ENCODE assay signal across 28 cellular contexts in the genomic region with DNA sequence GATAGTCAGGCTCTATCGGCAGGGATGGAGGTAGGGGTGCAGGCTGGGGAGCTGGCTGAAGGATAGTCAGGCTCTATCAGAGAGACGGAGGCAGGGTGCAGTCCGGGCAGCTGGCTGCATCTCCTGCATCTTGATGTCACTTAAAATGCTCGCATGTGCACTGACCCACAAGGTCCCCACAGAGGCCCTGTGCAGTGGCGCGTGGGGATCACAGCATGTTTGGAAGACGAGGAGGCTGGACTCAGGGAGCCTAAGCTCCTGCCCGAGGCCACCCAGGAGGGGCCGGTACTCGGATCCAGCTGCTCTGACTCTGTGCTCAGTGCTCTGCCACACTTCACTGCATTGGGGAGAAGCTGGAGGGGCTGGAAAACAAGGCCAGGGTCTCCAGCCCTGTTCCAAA.
"Had no signal": no experiment of that assay in that cellular context is flagged by ENCODE, and none has a peak within 500 bp of the region (broad histone marks: within the 10 kb centered on the region; RNA-seq: fewer than 3 reads in every experiment).

No MANE protein-coding gene starts in this region.

- DNase-seq: activated CD4-positive, alpha-beta memory T cell treated with anti-CD3 and anti-CD28 coated beads, Interleukin-2, amount 10 ng/mL, durations not matched to agents 7 days and 5 days; activated CD4-positive, alpha-beta T cell treated with anti-CD3 and anti-CD28 coated beads, Interleukin-2, amount 10 ng/mL, durations not matched to agents 24 days and 14 days; activated CD4-positive, CD25-positive, alpha-beta regulatory T cell; activated naive CD4-positive, alpha-beta T cell; adrenal gland; brain microvascular endothelial cell; caudate nucleus; dermis blood vessel endothelial cell; effector CD8-positive, alpha-beta T cell; erythroblast; foreskin fibroblast; immature natural killer cell; kidney glomerular epithelial cell; mesendoderm; naive B cell; occipital lobe; stimulated activated CD4-positive, alpha-beta T cell treated with anti-CD3 and anti-CD28 coated beads, Interleukin-15, amount 100 ng/mL, for 24 hours; stimulated activated CD8-positive, alpha-beta memory T cell treated with anti-CD3 and anti-CD28 coated beads, Interleukin-4, amount 100 ng/mL, for 48 hours; stimulated activated naive B cell treated with anti-CD40 and anti-IgM and Interleukin-4, amounts not matched to agents 10 μg/mL and 1 μg/mL and 100 μg/mL, for 72 hours; SW 1271; T-helper 17 cell; testis; trophoblast cell had no signal

- H3K36me3 Mint-ChIP-seq: activated naive CD8-positive, alpha-beta T cell; naive B cell; stimulated activated naive B cell treated with anti-CD40 and anti-IgM and Interleukin-4, amounts not matched to agents 10 μg/mL and 1 μg/mL and 100 μg/mL, for 72 hours had no signal

- ATAC-seq: stimulated activated naive B cell treated with anti-CD40 and anti-IgM and Interleukin-4, amounts not matched to agents 10 μg/mL and 1 μg/mL and 100 μg/mL, for 72 hours; T-helper 17 cell had no signal

- H3K27ac ChIP-seq: adrenal gland, ascending aorta, brain microvascular endothelial cell, right atrium auricular region, skin epidermis, testis, vagina had no signal

- H3K4me3 Mint-ChIP-seq: activated CD4-positive, alpha-beta memory T cell treated with anti-CD3 and anti-CD28 coated beads, Interleukin-2, amount 10 ng/mL, durations not matched to agents 7 days and 5 days; activated CD4-positive, alpha-beta T cell treated with anti-CD3 and anti-CD28 coated beads, Interleukin-2, amount 10 ng/mL, durations not matched to agents 24 days and 14 days; activated naive CD8-positive, alpha-beta T cell; immature natural killer cell; naive B cell; stimulated activated naive B cell treated with anti-CD40 and anti-IgM and Interleukin-4, amounts not matched to agents 10 μg/mL and 1 μg/mL and 100 μg/mL, for 72 hours; T-helper 17 cell had no signal

- H3K36me3 ChIP-seq: adrenal gland, ascending aorta, brain microvascular endothelial cell, right atrium auricular region, vagina had no signal

- H3K27me3 ChIP-seq: adrenal gland, ascending aorta, brain microvascular endothelial cell, right atrium auricular region, testis, vagina had no signal

- H3K27me3 Mint-ChIP-seq: activated CD4-positive, alpha-beta memory T cell treated with anti-CD3 and anti-CD28 coated beads, Interleukin-2, amount 10 ng/mL, durations not matched to agents 7 days and 5 days; activated CD4-positive, alpha-beta T cell treated with anti-CD3 and anti-CD28 coated beads, Interleukin-2, amount 10 ng/mL, durations not matched to agents 24 days and 14 days; activated naive CD8-positive, alpha-beta T cell; T-helper 17 cell had no signal

- H3K4me3 ChIP-seq: adrenal gland, ascending aorta, right atrium auricular region, skin epidermis, testis, vagina had no signal

- H3K9me3 ChIP-seq: adrenal gland, ascending aorta, right atrium auricular region, testis, vagina had no signal

- H3K4me1 ChIP-seq: adrenal gland, ascending aorta, right atrium auricular region, testis, vagina had no signal

- H3K27ac Mint-ChIP-seq: activated CD4-positive, alpha-beta memory T cell treated with anti-CD3 and anti-CD28 coated beads, Interleukin-2, amount 10 ng/mL, durations not matched to agents 7 days and 5 days; activated CD4-positive, alpha-beta T cell treated with anti-CD3 and anti-CD28 coated beads, Interleukin-2, amount 10 ng/mL, durations not matched to agents 24 days and 14 days; activated naive CD8-positive, alpha-beta T cell; immature natural killer cell; stimulated activated naive B cell treated with anti-CD40 and anti-IgM and Interleukin-4, amounts not matched to agents 10 μg/mL and 1 μg/mL and 100 μg/mL, for 72 hours; T-helper 17 cell had no signal

- H3K4me1 Mint-ChIP-seq: activated CD4-positive, alpha-beta memory T cell treated with anti-CD3 and anti-CD28 coated beads, Interleukin-2, amount 10 ng/mL, durations not matched to agents 7 days and 5 days; activated CD4-positive, alpha-beta T cell treated with anti-CD3 and anti-CD28 coated beads, Interleukin-2, amount 10 ng/mL, durations not matched to agents 24 days and 14 days; immature natural killer cell; stimulated activated naive B cell treated with anti-CD40 and anti-IgM and Interleukin-4, amounts not matched to agents 10 μg/mL and 1 μg/mL and 100 μg/mL, for 72 hours had no signal
